In the genomic region with DNA sequence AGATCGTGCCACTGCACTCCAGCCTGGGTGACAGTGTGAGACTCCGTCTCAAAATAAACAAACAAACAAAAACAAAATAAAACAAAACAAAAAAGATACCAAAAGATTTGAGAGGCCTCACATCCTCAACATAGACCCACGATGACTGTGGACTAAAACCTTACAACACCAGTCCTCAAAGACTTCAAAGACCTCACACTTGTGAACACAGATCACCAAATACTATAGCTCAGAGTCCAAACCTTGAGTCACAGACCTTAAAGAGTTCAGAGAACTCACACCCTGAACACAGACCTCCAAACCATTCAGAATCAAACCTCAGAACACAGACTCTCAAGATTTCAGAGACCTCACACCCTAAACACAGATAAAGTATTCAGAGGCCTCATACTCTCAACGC, we compare ENCODE assay signal across 38 cellular contexts. TPM values are rescaled to one million over a fixed set of nuclear protein-coding genes. Genes with fewer than 3 reads are reported as not detected.
"Had no signal": no experiment of that assay in that cellular context is flagged by ENCODE, and none has a peak within 500 bp of the region (broad histone marks: within the 10 kb centered on the region; RNA-seq: fewer than 3 reads in every experiment).

No MANE protein-coding gene starts in this region.

- H3K9me3 ChIP-seq: MG63 had no signal

- H3K9ac ChIP-seq: KMS-11 had no signal

- H3K27me3 ChIP-seq: MG63 had no signal

- H3K4me3 ChIP-seq: MG63 had no signal

- H3K36me3 ChIP-seq: MG63 had no signal

- H3K27ac ChIP-seq: KMS-11 had no signal

- H3K4me2 ChIP-seq: KMS-11 had no signal

- DNase-seq: Karpas-422, Kasumi-1, MG63, MM.1S, MV-4-11, NCI-H1048, NCI-H1092, NCI-H1092 treated with DMSO at 0.1 percent for 48 hours, NCI-H1105, NCI-H1105 treated with DMSO at 0.1 percent for 48 hours, NCI-H1417, NCI-H1417 treated with DMSO at 0.1 percent for 48 hours, NCI-H1436, NCI-H1436 treated with DMSO at 0.1 percent for 48 hours, NCI-H146, NCI-H1694, NCI-H1694 treated with DMSO at 0.1 percent for 48 hours, NCI-H187, NCI-H1930, NCI-H2029, NCI-H2029 treated with DMSO at 0.1 percent for 48 hours, NCI-H2081, NCI-H2081 treated with DMSO at 0.1 percent for 48 hours, NCI-H2107, NCI-H2171, NCI-H2171 treated with DMSO at 0.1 percent for 48 hours, NCI-H2227 treated with DMSO at 0.1 percent for 48 hours, NCI-H226, NCI-H345, NCI-H446, NCI-H446 treated with DMSO at 0.1 percent for 48 hours, NCI-H510A, NCI-H510A treated with DMSO at 0.1 percent for 48 hours had no signal

RNA-seq across cellular contexts. Expression of a gene that starts 12.7 kb away (rescaled TPM):
- total RNA-seq: LHCN-M2, M059J, MCF 10A, NCI-H460 had no signal
